ENCODE assay signal across 24 cellular contexts in genomic region chr7:36545291-36545690, GRCh38.
"Had no signal": no experiment of that assay in that cellular context is flagged by ENCODE, and none has a peak within 500 bp of the region (broad histone marks: within the 10 kb centered on the region; RNA-seq: fewer than 3 reads in every experiment).

No MANE protein-coding gene starts in this region.

- DNase-seq: activated B cell treated with CpG ODN at 0.5 μM for 24 hours; activated CD4-positive, alpha-beta T cell treated with anti-CD3 and anti-CD28 coated beads, Interleukin-2, amount 50 U/mL, for 1 hour; activated CD8-positive, alpha-beta T cell treated with anti-CD3 and anti-CD28 coated beads for 36 hours; activated gamma-delta T cell treated with Interleukin-2 at 50 U/mL for 16 hours; activated naive CD4-positive, alpha-beta T cell treated with anti-CD3 and anti-CD28 coated beads, Interleukin-2, amount 50 U/mL, for 16 hours; activated T-cell treated with anti-CD3 and anti-CD28 coated beads, Interleukin-2, amount 50 U/mL, for 4 hours; amniotic stem cell; brain microvascular endothelial cell; foreskin keratinocyte; heart left ventricle; kidney glomerular epithelial cell; lower lobe of right lung; mesenchymal stem cell; mucosa of descending colon; nephron progenitor cell; pancreas; retina; sigmoid colon; small intestine; stimulated activated CD4-positive, alpha-beta T cell treated with anti-CD3 and anti-CD28 coated beads, Interleukin-4, amount 100 ng/mL, for 24 hours; tibial artery had no signal

- H3K4me3 ChIP-seq: esophagus muscularis mucosa, heart left ventricle, lower lobe of right lung, mucosa of descending colon, pancreas, prostate gland, sigmoid colon, suprapubic skin, tibial artery had no signal

- H3K27ac ChIP-seq: brain microvascular endothelial cell, esophagus muscularis mucosa, foreskin keratinocyte, heart left ventricle, lower lobe of right lung, pancreas, prostate gland, sigmoid colon, suprapubic skin, tibial artery had no signal

- H3K9me3 ChIP-seq: esophagus muscularis mucosa, heart left ventricle, lower lobe of right lung, mucosa of descending colon, pancreas, prostate gland, sigmoid colon, suprapubic skin, tibial artery had no signal

- H3K4me1 ChIP-seq: esophagus muscularis mucosa, foreskin keratinocyte, heart left ventricle, lower lobe of right lung, pancreas, prostate gland, sigmoid colon, suprapubic skin, tibial artery had no signal

- H3K36me3 ChIP-seq: brain microvascular endothelial cell, esophagus muscularis mucosa, lower lobe of right lung, pancreas, prostate gland, sigmoid colon, suprapubic skin, tibial artery had no signal

- H3K27me3 ChIP-seq: brain microvascular endothelial cell, esophagus muscularis mucosa, heart left ventricle, pancreas, sigmoid colon, suprapubic skin, tibial artery had no signal
